In genomic region chr2:9764153-9764778, GRCh38 we compare ENCODE assay signal across 19 cellular contexts.
DNase-seq lines count a peak whose midpoint lies in the region; ATAC-seq and TF ChIP-seq lines count a peak whose summit lies in the region.
"Had no signal": no experiment of that assay in that cellular context is flagged by ENCODE, and none has a peak within 500 bp of the region (broad histone marks: within the 10 kb centered on the region; RNA-seq: fewer than 3 reads in every experiment).

No MANE protein-coding gene starts in this region.

- peak; percentile 31 to 37 for ATAC-seq in activated naive CD4-positive, alpha-beta T cell treated with anti-CD3 and anti-CD28 coated beads, Interleukin-2, amount 50 U/mL, for 72 hours
- ATAC-seq in upper lobe of right lung: peak; percentile 33
- no peak for ATAC-seq in HG02870 (IDR thresholded peaks at IDR 0.05; ENCODE audit: unreplicated experiment)
- ATAC-seq: Right ventricle myocardium inferior, sciatic nerve had no signal

- no peak overlapping the region for H3K27ac Mint-ChIP-seq in activated naive CD4-positive, alpha-beta T cell treated with anti-CD3 and anti-CD28 coated beads, Interleukin-2, amount 50 U/mL, for 72 hours
- no peak overlapping the region for H3K27ac Mint-ChIP-seq in activated naive CD8-positive, alpha-beta T cell treated with anti-CD3 and anti-CD28 coated beads for 36 hours
- H3K27ac Mint-ChIP-seq in type B pancreatic cell: no peak overlapping the region
- H3K27ac Mint-ChIP-seq: memory B cell, neural progenitor cell had no signal

- no peak overlapping the region for H3K4me3 ChIP-seq in upper lobe of right lung
- H3K4me3 ChIP-seq: neural progenitor cell, transverse colon had no signal

- TF ChIP-seq CTCF in upper lobe of right lung (IDR thresholded peaks at IDR 0.05) (no peak), type B pancreatic cell (conservative IDR thresholded peaks at IDR 0.05) (no peak)

- DNase-seq in activated naive CD4-positive, alpha-beta T cell treated with anti-CD3 and anti-CD28 coated beads, Interleukin-2, amount 50 U/mL, for 72 hours (ENCODE audit: low spot score in 2 of 2): no peak
- no peak for DNase-seq in activated naive CD4-positive, alpha-beta T cell (lab: John Stamatoyannopoulos, UW)
- DNase-seq in NCI-H2029 (lab: John Stamatoyannopoulos, UW) (peak; percentile 57), SIG-M5 treated with dmso at 0.1 percent for 504 hours (lab: John Stamatoyannopoulos, UW; ENCODE audit: unreplicated experiment) (peak; percentile 73), upper lobe of right lung (no peak), type B pancreatic cell (ENCODE audit: extremely low spot score, unreplicated experiment) (no peak)
- DNase-seq in activated naive CD8-positive, alpha-beta T cell treated with anti-CD3 and anti-CD28 coated beads for 36 hours: no peak
- DNase-seq: activated effector memory CD4-positive, alpha-beta T cell treated with Interleukin-2 at 50 U/mL for 16 hours; anterior cingulate cortex; MM.1S; NCI-H524 treated with DMSO at 0.1 percent for 48 hours; stimulated activated CD4-positive, alpha-beta T cell treated with anti-CD3 and anti-CD28 coated beads, Interleukin-4, amount 100 ng/mL, for 1 hour; T1000; transverse colon had no signal

- H3K27ac ChIP-seq in upper lobe of right lung: no peak overlapping the region
- H3K27ac ChIP-seq: neural progenitor cell, transverse colon had no signal

- H3K4me1 ChIP-seq in upper lobe of right lung: no peaks in the 10 kb centered on the region

- peaks cover 4% of the 10 kb centered on the region for H3K4me1 Mint-ChIP-seq in activated naive CD8-positive, alpha-beta T cell treated with anti-CD3 and anti-CD28 coated beads for 36 hours
- peaks cover 45% of the 10 kb centered on the region for H3K4me1 Mint-ChIP-seq in type B pancreatic cell (ENCODE audit: unreplicated experiment)

- no peaks in the 10 kb centered on the region for H3K27me3 ChIP-seq in upper lobe of right lung
- H3K27me3 ChIP-seq: transverse colon had no signal

- H3K4me3 Mint-ChIP-seq in activated naive CD8-positive, alpha-beta T cell treated with anti-CD3 and anti-CD28 coated beads for 36 hours: no peak overlapping the region
- H3K4me3 Mint-ChIP-seq in type B pancreatic cell: no peak overlapping the region
- H3K4me3 Mint-ChIP-seq: memory B cell, neural progenitor cell had no signal

- H3K9me3 ChIP-seq in upper lobe of right lung: no peaks in the 10 kb centered on the region
- H3K9me3 ChIP-seq: transverse colon had no signal

- no peaks in the 10 kb centered on the region for H3K36me3 ChIP-seq in upper lobe of right lung
- H3K36me3 ChIP-seq: neural progenitor cell, transverse colon had no signal

- no peaks in the 10 kb centered on the region for H3K27me3 Mint-ChIP-seq in activated naive CD8-positive, alpha-beta T cell treated with anti-CD3 and anti-CD28 coated beads for 36 hours
- peaks cover 6% of the 10 kb centered on the region for H3K27me3 Mint-ChIP-seq in type B pancreatic cell

- intact Hi-C loops in upper lobe of right lung (cut with DNase I): no loop called here

- H3K36me3 Mint-ChIP-seq in activated naive CD4-positive, alpha-beta T cell treated with anti-CD3 and anti-CD28 coated beads, Interleukin-2, amount 50 U/mL, for 72 hours: no peaks in the 10 kb centered on the region
- H3K36me3 Mint-ChIP-seq in activated naive CD8-positive, alpha-beta T cell treated with anti-CD3 and anti-CD28 coated beads for 36 hours: no peaks in the 10 kb centered on the region
- H3K36me3 Mint-ChIP-seq in type B pancreatic cell: no peaks in the 10 kb centered on the region
- H3K36me3 Mint-ChIP-seq: memory B cell, neural progenitor cell had no signal

- H3K9me3 Mint-ChIP-seq in activated naive CD4-positive, alpha-beta T cell treated with anti-CD3 and anti-CD28 coated beads, Interleukin-2, amount 50 U/mL, for 72 hours: no peaks in the 10 kb centered on the region
- H3K9me3 Mint-ChIP-seq in activated naive CD8-positive, alpha-beta T cell treated with anti-CD3 and anti-CD28 coated beads for 36 hours: no peaks in the 10 kb centered on the region
- H3K9me3 Mint-ChIP-seq in type B pancreatic cell: no peaks in the 10 kb centered on the region
- H3K9me3 Mint-ChIP-seq: memory B cell, neural progenitor cell had no signal

Comparison
In these comparisons a context has a peak if more than half of its experiments do, and no peak if none do; other contexts are left out.
1. DNase-seq: peak in NCI-H2029 (single experiment) and SIG-M5 treated with dmso at 0.1 percent for 504 hours (single experiment); none in activated naive CD4-positive, alpha-beta T cell treated with anti-CD3 and anti-CD28 coated beads, Interleukin-2, amount 50 U/mL, for 72 hours (0 of 2), activated naive CD4-positive, alpha-beta T cell (0 of 4), upper lobe of right lung (single experiment), activated naive CD8-positive, alpha-beta T cell treated with anti-CD3 and anti-CD28 coated beads for 36 hours (single experiment) and type B pancreatic cell (single experiment).